In genomic region chr20:62066983-62067433, GRCh38 we compare ENCODE assay signal across 1 cellular context.
TF ChIP-seq lines count a peak whose summit lies in the region.

No MANE protein-coding gene starts in this region.

TF ChIP-seq in A549, 52 proteins besides CTCF, POLR2A, EP300 and RAD21 (continued from another document):
- TF ChIP-seq CHD4 (IDR thresholded peaks at IDR 0.05; ENCODE audit: borderline replicate concordance) = no peak
